ENCODE assay signal across 8 cellular contexts in genomic region chr16:85552980-85553435, GRCh38.
A peak's percentile ranks its signal among the peaks of the same experiment; 100 is the strongest.
DNase-seq lines count a peak whose midpoint lies in the region; ATAC-seq lines count a peak whose summit lies in the region.

No MANE protein-coding gene starts in this region.

- no peaks in the 10 kb centered on the region for H3K27me3 ChIP-seq in right cardiac atrium (ENCODE audit: control insufficient read depth, insufficient read depth)

- H3K9ac ChIP-seq in SK-N-MC (ENCODE audit: insufficient read length): no peak overlapping the region

- no peaks in the 10 kb centered on the region for H3K9me3 ChIP-seq in SK-N-MC (ENCODE audit: low read depth, low read length)
- no peaks in the 10 kb centered on the region for H3K9me3 ChIP-seq in right cardiac atrium (ENCODE audit: control insufficient read depth, low read length)

- 5% methylated on average over 42 of the region's 43 CpGs for WGBS in right cardiac atrium

- H3K27me3 Mint-ChIP-seq in stimulated activated memory B cell treated with anti-CD40 and anti-IgM and Interleukin-4, amounts not matched to agents 10 μg/mL and 1 μg/mL and 100 μg/mL, for 72 hours: no peaks in the 10 kb centered on the region

- no peaks in the 10 kb centered on the region for H3K36me3 ChIP-seq in SK-N-MC (ENCODE audit: insufficient read depth, low read length)

- H3K27ac Mint-ChIP-seq in stimulated activated memory B cell treated with anti-CD40 and anti-IgM and Interleukin-4, amounts not matched to agents 10 μg/mL and 1 μg/mL and 100 μg/mL, for 72 hours: peak overlapping the region; percentile 75

- H3K4me1 Mint-ChIP-seq in stimulated activated memory B cell treated with anti-CD40 and anti-IgM and Interleukin-4, amounts not matched to agents 10 μg/mL and 1 μg/mL and 100 μg/mL, for 72 hours: peaks cover 41% of the 10 kb centered on the region

- DNase-seq in SKM-1 treated with dmso at 0.1 percent for 144 hours (lab: John Stamatoyannopoulos, UW; ENCODE audit: unreplicated experiment): peak; percentile 56
- no peak for DNase-seq in SKM-1 (lab: John Stamatoyannopoulos, UW; ENCODE audit: unreplicated experiment)
- no peak for DNase-seq in SK-N-MC (ENCODE audit: low read depth, low spot score)
- DNase-seq in right cardiac atrium: no peak
- no peak for DNase-seq in NCI-H226
- no peak for DNase-seq in occipital lobe (lab: John Stamatoyannopoulos, UW)

- ATAC-seq in right cardiac atrium: no peak
- peak; percentile 25 for ATAC-seq in stimulated activated memory B cell treated with anti-CD40 and anti-IgM and Interleukin-4, amounts not matched to agents 10 μg/mL and 1 μg/mL and 100 μg/mL, for 72 hours
- no peak for ATAC-seq in HG02678 (IDR thresholded peaks at IDR 0.05; ENCODE audit: unreplicated experiment)

- H3K27ac ChIP-seq in SK-N-MC: no peak overlapping the region
- H3K27ac ChIP-seq in right cardiac atrium (ENCODE audit: low read length): no peak overlapping the region

- H3K4me3 Mint-ChIP-seq in stimulated activated memory B cell treated with anti-CD40 and anti-IgM and Interleukin-4, amounts not matched to agents 10 μg/mL and 1 μg/mL and 100 μg/mL, for 72 hours: peak overlapping the region; percentile 79

- intact Hi-C loops in right cardiac atrium (cut with DNase I): no loop called here

- H3K4me3 ChIP-seq in SK-N-MC (peak overlapping the region; percentile 76), right cardiac atrium (ENCODE audit: low read length) (peak overlapping the region; percentile 89)

- no peaks in the 10 kb centered on the region for H3K9me3 Mint-ChIP-seq in stimulated activated memory B cell treated with anti-CD40 and anti-IgM and Interleukin-4, amounts not matched to agents 10 μg/mL and 1 μg/mL and 100 μg/mL, for 72 hours

- H3K36me3 Mint-ChIP-seq in stimulated activated memory B cell treated with anti-CD40 and anti-IgM and Interleukin-4, amounts not matched to agents 10 μg/mL and 1 μg/mL and 100 μg/mL, for 72 hours: no peaks in the 10 kb centered on the region

- peaks cover 3% of the 10 kb centered on the region for H3K4me1 ChIP-seq in right cardiac atrium (ENCODE audit: control insufficient read depth, insufficient read depth, low read length)
